Comparison of ENCODE assay signal across 8 cellular contexts in genomic region chr10:6151087-6151977, GRCh38. TPM values are rescaled to one million over a fixed set of nuclear protein-coding genes. Genes with fewer than 3 reads are reported as not detected.
DNase-seq lines count a peak whose midpoint lies in the region; ATAC-seq and TF ChIP-seq lines count a peak whose summit lies in the region.

No MANE protein-coding gene starts in this region.

- ATAC-seq in activated T-cell treated with anti-CD3 and anti-CD28 coated beads, Interleukin-2, amount 50 U/mL, for 4 hours: peak; percentile 78 to 80

- in situ Hi-C loops in GM23248 (cut with MboI): no loop called here

- no peak overlapping the region for H3K4me2 ChIP-seq in GM23248 (ENCODE audit: unreplicated experiment)

- H3K4me1 ChIP-seq in GM23248 (ENCODE audit: insufficient read depth): no peaks in the 10 kb centered on the region

- peak; percentile 71 for TF ChIP-seq CTCF in LNCAP (IDR thresholded peaks at IDR 0.05)
- peak; percentile 78 for TF ChIP-seq CTCF in fibroblast of villous mesenchyme (IDR thresholded peaks at IDR 0.05; ENCODE audit: insufficient read depth, low read depth, low read length)
- TF ChIP-seq CTCF in neural crest cell (conservative IDR thresholded peaks at IDR 0.05): peak; percentile 64

- no peak overlapping the region for H2AFZ ChIP-seq in GM23248

- H3K36me3 ChIP-seq in GM23248 (ENCODE audit: low read depth): no peaks in the 10 kb centered on the region

- H3F3A ChIP-seq in GM23248 (ENCODE audit: insufficient read depth): no peaks in the 10 kb centered on the region

- H3K27me3 ChIP-seq in GM23248 (replicated peaks; ENCODE audit: insufficient read depth): no peaks in the 10 kb centered on the region

- no peak overlapping the region for H3K27ac ChIP-seq in GM23248

- peaks cover 14% of the 10 kb centered on the region for H3K36me3 Mint-ChIP-seq in activated T-cell treated with anti-CD3 and anti-CD28 coated beads, Interleukin-2, amount 50 U/mL, for 4 hours (ENCODE audit: insufficient read depth)
- H3K36me3 Mint-ChIP-seq in neural crest cell (ENCODE audit: low read depth): peaks cover 9% of the 10 kb centered on the region

- H3K27ac Mint-ChIP-seq in neural crest cell (ENCODE audit: unreplicated experiment): peak overlapping the region; percentile 87

- H3K9me3 Mint-ChIP-seq in activated T-cell treated with anti-CD3 and anti-CD28 coated beads, Interleukin-2, amount 50 U/mL, for 4 hours: no peaks in the 10 kb centered on the region
- peaks cover 2% of the 10 kb centered on the region for H3K9me3 Mint-ChIP-seq in neural crest cell

- no peaks in the 10 kb centered on the region for H3K27me3 Mint-ChIP-seq in activated T-cell treated with anti-CD3 and anti-CD28 coated beads, Interleukin-2, amount 50 U/mL, for 4 hours (ENCODE audit: low read depth)
- no peaks in the 10 kb centered on the region for H3K27me3 Mint-ChIP-seq in neural crest cell (ENCODE audit: low read depth)

- H3K4me3 ChIP-seq in GM23248 (no peak overlapping the region), fibroblast of villous mesenchyme (ENCODE audit: low read depth, low read length) (no peak overlapping the region)

- 35 to 42% methylated on average over 22 of the region's 22 CpGs for WGBS in GM23248 (ENCODE audit: low coverage in 1 of 2, low lambda C conversion rate in 2 of 2, missing lambda C conversion rate in 2 of 2), 2 experiments

- H3K9ac ChIP-seq in GM23248: no peak overlapping the region

- H3K9me3 ChIP-seq in GM23248 (ENCODE audit: low read depth): no peaks in the 10 kb centered on the region

- peak overlapping the region; percentile 57 for H3K4me3 Mint-ChIP-seq in activated T-cell treated with anti-CD3 and anti-CD28 coated beads, Interleukin-2, amount 50 U/mL, for 4 hours
- H3K4me3 Mint-ChIP-seq in neural crest cell: peak overlapping the region; percentile 63

- DNase-seq in NCI-H146 (lab: John Stamatoyannopoulos, UW) (peak; percentile 16), NCI-H146 treated with DMSO at 0.1 percent for 48 hours (lab: John Stamatoyannopoulos, UW; ENCODE audit: unreplicated experiment) (no peak), GM23248 (peak; percentile 80), fibroblast of villous mesenchyme (ENCODE audit: low read depth) (peak; percentile 69), neural crest cell (ENCODE audit: low read depth, low spot score) (peak; percentile 39), DMS153 (lab: John Stamatoyannopoulos, UW) (no peak)
- DNase-seq in activated T-cell treated with anti-CD3 and anti-CD28 coated beads, Interleukin-2, amount 50 U/mL, for 4 hours: peak; percentile 32

- H3K9me2 ChIP-seq in GM23248 (ENCODE audit: insufficient read depth): no peaks in the 10 kb centered on the region

- H3K79me2 ChIP-seq in GM23248 (ENCODE audit: insufficient read depth): no peaks in the 10 kb centered on the region

- H4K20me1 ChIP-seq in GM23248 (ENCODE audit: insufficient read depth): no peaks in the 10 kb centered on the region

- peaks cover 55% of the 10 kb centered on the region for H3K4me1 Mint-ChIP-seq in activated T-cell treated with anti-CD3 and anti-CD28 coated beads, Interleukin-2, amount 50 U/mL, for 4 hours (ENCODE audit: low read depth)
- H3K4me1 Mint-ChIP-seq in neural crest cell: peaks cover 17% of the 10 kb centered on the region

RNA-seq across cellular contexts. Expression of gene PFKFB3, which starts 51.4 kb away (rescaled TPM):
- 14.5 and 23.6 TPM in 2 replicates for total RNA-seq in GM23248 (2014; rRNA removed; shearing (Covaris generic))
- 23.5 and 23.7 TPM in 2 replicates for polyA plus RNA-seq in GM23248 (2016; fragmentation: Nextera tagmentation; extraction: Ambion mirVana)
- total RNA-seq in activated T-cell treated with anti-CD3 and anti-CD28 coated beads, Interleukin-2, amount 50 U/mL, for 4 hours: 10 to 100 TPM; 60.5 to 77.0 (median 68.8) TPM
- total RNA-seq in fibroblast of villous mesenchyme (26.1 and 44.9 TPM in 2 replicates), neural crest cell (36.7 and 39.3 TPM in 2 replicates)

Comparison
In these comparisons a context has a peak if more than half of its experiments do, and no peak if none do; other contexts are left out.
1. DNase-seq: peak in NCI-H146 (single experiment), GM23248 (single experiment), activated T-cell treated with anti-CD3 and anti-CD28 coated beads, Interleukin-2, amount 50 U/mL, for 4 hours (single experiment), fibroblast of villous mesenchyme (single experiment) and neural crest cell (single experiment); none in NCI-H146 treated with DMSO at 0.1 percent for 48 hours (single experiment) and DMS153 (single experiment).
2. Peak in every context shown above with its lines, with median percentiles within 50 percentile points of each other: CTCF ChIP-seq.